1 cellular context compared by ENCODE assay signal in genomic region chr11:130937051-130937450, GRCh38.
TF ChIP-seq lines count a peak whose summit lies in the region.

No MANE protein-coding gene starts in this region.

TF ChIP-seq in H1, 55 proteins besides CTCF, POLR2A, EP300 and RAD21:
- TF ChIP-seq NANOG (IDR thresholded peaks at IDR 0.05; ENCODE audit: insufficient read depth, low read depth, low read length, poor library complexity, severe bottlenecking) (no peak), SUZ12 (IDR thresholded peaks at IDR 0.05; ENCODE audit: low read length) (no peak), CTBP2 (IDR thresholded peaks at IDR 0.05; ENCODE audit: borderline replicate concordance, insufficient read depth, insufficient read length, low read length) (no peak), SIX5 (IDR thresholded peaks at IDR 0.05; ENCODE audit: low read depth, low read length) (no peak), BCL11A (IDR thresholded peaks at IDR 0.05; ENCODE audit: low read depth in 2 of 2, low read length in 2 of 2) (no peak), TAF1 (IDR thresholded peaks at IDR 0.05; ENCODE audit: low read depth, low read length) (no peak), MAFK (IDR thresholded peaks at IDR 0.05; ENCODE audit: low read depth, low read length) (no peak), SP1 (IDR thresholded peaks at IDR 0.05; ENCODE audit: low read depth, low read length) (no peak), HDAC6 (IDR thresholded peaks at IDR 0.05; ENCODE audit: low read depth, low read length) (no peak)
